34 cellular contexts compared by ENCODE assay signal in genomic region chr2:211149731-211150130, GRCh38.
"Had no signal": no experiment of that assay in that cellular context is flagged by ENCODE, and none has a peak within 500 bp of the region (broad histone marks: within the 10 kb centered on the region; RNA-seq: fewer than 3 reads in every experiment).

No MANE protein-coding gene starts in this region.

- H3K27ac ChIP-seq: adrenal gland, ascending aorta, body of pancreas, brain microvascular endothelial cell, breast epithelium, cardiac muscle cell had no signal

- H3K9me3 ChIP-seq: adrenal gland, ascending aorta, body of pancreas, breast epithelium had no signal

- H3K27me3 ChIP-seq: adrenal gland, ascending aorta, body of pancreas, brain microvascular endothelial cell, breast epithelium, cardiac muscle cell had no signal

- DNase-seq: activated effector memory CD4-positive, alpha-beta T cell treated with anti-CD3 and anti-CD28 coated beads, Interleukin-2, amount 50 U/mL, for 16 hours; activated effector memory CD4-positive, alpha-beta T cell treated with Interleukin-2 at 50 U/mL for 16 hours; activated gamma-delta T cell; activated gamma-delta T cell treated with Interleukin-2 at 50 U/mL for 16 hours; activated naive CD4-positive, alpha-beta T cell; activated naive CD4-positive, alpha-beta T cell treated with anti-CD3 and anti-CD28 coated beads for 36 hours; activated naive CD4-positive, alpha-beta T cell treated with anti-CD3 and anti-CD28 coated beads, Interleukin-2, amount 10 ng/mL, durations not matched to agents 7 days and 5 days; activated naive CD4-positive, alpha-beta T cell treated with anti-CD3 and anti-CD28 coated beads, Interleukin-2, amount 50 U/mL, for 16 hours; activated naive CD4-positive, alpha-beta T cell treated with Interleukin-2 at 50 U/mL for 16 hours; activated naive CD8-positive, alpha-beta T cell treated with anti-CD3 and anti-CD28 coated beads for 36 hours; activated naive CD8-positive, alpha-beta T cell treated with anti-CD3 and anti-CD28 coated beads, Interleukin-2, amount 10 ng/mL, durations not matched to agents 7 days and 5 days; activated naive CD8-positive, alpha-beta T cell treated with anti-CD3 and anti-CD28 coated beads, Interleukin-2, amount 50 U/mL, for 24 hours; activated T-cell treated with anti-CD3 and anti-CD28 coated beads, Interleukin-2, amount 50 U/mL, for 1 hour; activated T-cell treated with anti-CD3 and anti-CD28 coated beads, Interleukin-2, amount 50 U/mL, for 24 hours; activated T-cell treated with anti-CD3 and anti-CD28 coated beads, Interleukin-2, amount 50 U/mL, for 4 hours; activated T-cell treated with anti-CD3 and anti-CD28 coated beads, Interleukin-2, amount 50 U/mL, for 48 hours; activated T-cell treated with anti-CD3 and anti-CD28 coated beads, Interleukin-2, amount 50 U/mL, for 72 hours; adrenal gland; amniotic stem cell; amygdala; anterior cingulate cortex; aorta; body of pancreas; brain microvascular endothelial cell; caudate nucleus; central memory CD4-positive, alpha-beta T cell; cerebellar nuclear complex had no signal

- H3K4me1 ChIP-seq: adrenal gland, ascending aorta, body of pancreas, breast epithelium had no signal

- ATAC-seq: activated naive CD4-positive, alpha-beta T cell treated with anti-CD3 and anti-CD28 coated beads, Interleukin-2, amount 50 U/mL, for 72 hours; activated naive CD8-positive, alpha-beta T cell treated with anti-CD3 and anti-CD28 coated beads, Interleukin-2, amount 50 U/mL, for 24 hours; activated T-cell treated with anti-CD3 and anti-CD28 coated beads, Interleukin-2, amount 50 U/mL, for 4 hours; activated T-cell treated with anti-CD3 and anti-CD28 coated beads, Interleukin-2, amount 50 U/mL, for 72 hours; activated T-helper 17 cell treated with anti-CD3 and anti-CD28 coated beads, Interleukin-2, amount 50 U/mL, for 72 hours; body of pancreas had no signal

- H3K4me3 ChIP-seq: adrenal gland, ascending aorta, body of pancreas, breast epithelium, cardiac muscle cell had no signal

- FAIRE-seq: astrocyte, bronchial epithelial cell had no signal

- H3K36me3 ChIP-seq: adrenal gland, ascending aorta, brain microvascular endothelial cell, breast epithelium, cardiac muscle cell had no signal
